ENCODE assay signal across 1 cellular context in the genomic region with DNA sequence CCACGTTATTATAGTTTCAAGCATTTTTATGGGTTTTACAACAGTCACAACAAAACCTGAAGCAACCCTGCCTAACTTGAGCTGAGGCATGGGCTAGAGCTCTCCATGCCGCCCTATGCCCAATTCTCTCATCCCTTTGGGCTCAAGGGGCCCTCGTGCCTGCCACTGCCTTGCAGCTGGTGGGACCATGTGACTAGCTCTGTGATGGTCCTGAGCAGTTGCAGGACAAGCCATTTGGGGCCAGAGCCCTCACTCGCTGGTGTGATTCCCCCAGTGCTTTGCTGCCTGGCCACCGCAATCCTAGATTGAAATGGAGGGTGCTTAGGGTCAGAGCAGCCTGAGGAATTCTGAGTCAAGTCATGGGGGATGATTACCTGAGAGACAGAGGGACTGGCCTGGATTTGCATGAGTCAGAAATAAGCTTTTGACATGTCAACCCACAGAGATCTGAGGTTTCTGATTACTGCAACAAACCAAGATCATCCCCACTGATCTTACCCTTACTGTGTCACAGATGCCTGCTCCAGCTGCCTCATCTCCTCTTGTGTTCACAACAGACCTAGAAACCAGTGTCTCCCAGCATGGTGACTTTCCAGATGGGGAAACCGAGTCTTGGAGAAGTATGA.
TF ChIP-seq lines count a peak whose summit lies in the region.

No MANE protein-coding gene starts in this region.

TF ChIP-seq in GM12878, 131 proteins besides CTCF, POLR2A, EP300 and RAD21 (continued from another document):
- TF ChIP-seq, protein P1, sequence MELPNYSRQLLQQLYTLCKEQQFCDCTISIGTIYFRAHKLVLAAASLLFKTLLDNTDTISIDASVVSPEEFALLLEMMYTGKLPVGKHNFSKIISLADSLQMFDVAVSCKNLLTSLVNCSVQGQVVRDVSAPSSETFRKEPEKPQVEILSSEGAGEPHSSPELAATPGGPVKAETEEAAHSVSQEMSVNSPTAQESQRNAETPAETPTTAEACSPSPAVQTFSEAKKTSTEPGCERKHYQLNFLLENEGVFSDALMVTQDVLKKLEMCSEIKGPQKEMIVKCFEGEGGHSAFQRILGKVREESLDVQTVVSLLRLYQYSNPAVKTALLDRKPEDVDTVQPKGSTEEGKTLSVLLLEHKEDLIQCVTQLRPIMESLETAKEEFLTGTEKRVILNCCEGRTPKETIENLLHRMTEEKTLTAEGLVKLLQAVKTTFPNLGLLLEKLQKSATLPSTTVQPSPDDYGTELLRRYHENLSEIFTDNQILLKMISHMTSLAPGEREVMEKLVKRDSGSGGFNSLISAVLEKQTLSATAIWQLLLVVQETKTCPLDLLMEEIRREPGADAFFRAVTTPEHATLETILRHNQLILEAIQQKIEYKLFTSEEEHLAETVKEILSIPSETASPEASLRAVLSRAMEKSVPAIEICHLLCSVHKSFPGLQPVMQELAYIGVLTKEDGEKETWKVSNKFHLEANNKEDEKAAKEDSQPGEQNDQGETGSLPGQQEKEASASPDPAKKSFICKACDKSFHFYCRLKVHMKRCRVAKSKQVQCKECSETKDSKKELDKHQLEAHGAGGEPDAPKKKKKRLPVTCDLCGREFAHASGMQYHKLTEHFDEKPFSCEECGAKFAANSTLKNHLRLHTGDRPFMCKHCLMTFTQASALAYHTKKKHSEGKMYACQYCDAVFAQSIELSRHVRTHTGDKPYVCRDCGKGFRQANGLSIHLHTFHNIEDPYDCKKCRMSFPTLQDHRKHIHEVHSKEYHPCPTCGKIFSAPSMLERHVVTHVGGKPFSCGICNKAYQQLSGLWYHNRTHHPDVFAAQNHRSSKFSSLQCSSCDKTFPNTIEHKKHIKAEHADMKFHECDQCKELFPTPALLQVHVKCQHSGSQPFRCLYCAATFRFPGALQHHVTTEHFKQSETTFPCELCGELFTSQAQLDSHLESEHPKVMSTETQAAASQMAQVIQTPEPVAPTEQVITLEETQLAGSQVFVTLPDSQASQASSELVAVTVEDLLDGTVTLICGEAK (IDR thresholded peaks at IDR 0.05; ENCODE audit: borderline replicate concordance) = no peak
- TF ChIP-seq MEF2A (IDR thresholded peaks at IDR 0.05; ENCODE audit: insufficient read depth, low read depth, low read length) (0 out of 2 replicates have a peak, but pooled peaks have one; percentile 31), POU2F2 (IDR thresholded peaks at IDR 0.05; ENCODE audit: borderline replicate concordance, low read depth, low read length) (peak; percentile 49; the same call in 2 of the 3 replicates), TCF12 (IDR thresholded peaks at IDR 0.05; ENCODE audit: low read depth, low read length) (no peak), PAX5 (IDR thresholded peaks at IDR 0.05; ENCODE audit: borderline replicate concordance, low read depth, low read length) (peak; percentile 68; the same call in 1 of the 2 replicates), RUNX3 (IDR thresholded peaks at IDR 0.05; ENCODE audit: low read length) (peak; percentile 63), CBX5 (IDR thresholded peaks at IDR 0.05; ENCODE audit: low read depth) (no peak)
- TF ChIP-seq, protein P2, sequence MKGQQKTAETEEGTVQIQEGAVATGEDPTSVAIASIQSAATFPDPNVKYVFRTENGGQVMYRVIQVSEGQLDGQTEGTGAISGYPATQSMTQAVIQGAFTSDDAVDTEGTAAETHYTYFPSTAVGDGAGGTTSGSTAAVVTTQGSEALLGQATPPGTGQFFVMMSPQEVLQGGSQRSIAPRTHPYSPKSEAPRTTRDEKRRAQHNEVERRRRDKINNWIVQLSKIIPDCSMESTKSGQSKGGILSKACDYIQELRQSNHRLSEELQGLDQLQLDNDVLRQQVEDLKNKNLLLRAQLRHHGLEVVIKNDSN (IDR thresholded peaks at IDR 0.05; ENCODE audit: borderline replicate concordance, extremely low read length, insufficient read depth, low read depth, low read length) = peak; percentile 51
